ENCODE assay signal across 1 cellular context in the genomic region with DNA sequence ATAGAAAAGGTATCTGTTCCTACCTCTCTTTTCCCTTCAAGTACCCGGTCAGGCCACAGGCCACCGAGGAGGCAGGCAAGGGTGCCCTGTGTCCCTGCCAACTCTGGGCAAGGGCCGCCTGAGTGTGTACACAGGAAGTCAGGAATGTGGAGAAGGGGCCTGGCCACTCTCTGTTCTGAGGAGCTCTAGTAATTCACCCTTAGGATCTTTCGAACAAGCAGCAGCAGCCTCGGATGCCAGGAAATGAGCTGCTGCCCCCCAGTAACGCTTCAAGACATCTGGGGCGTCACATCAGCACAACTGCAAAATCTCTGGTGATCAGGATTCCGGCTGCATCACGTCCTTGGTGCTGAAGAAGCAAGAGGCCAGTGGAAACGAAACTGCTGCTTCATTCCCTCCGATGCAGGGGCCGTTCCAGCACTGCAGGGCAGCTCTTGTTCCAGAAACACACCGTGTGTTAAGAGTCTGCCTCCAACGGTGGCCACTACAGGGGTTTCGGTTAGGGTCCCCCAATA.
TF ChIP-seq lines count a peak whose summit lies in the region.

No MANE protein-coding gene starts in this region.

TF ChIP-seq in GM12878, 131 proteins besides CTCF, POLR2A, EP300 and RAD21 (continued from another document):
- TF ChIP-seq, protein P1, sequence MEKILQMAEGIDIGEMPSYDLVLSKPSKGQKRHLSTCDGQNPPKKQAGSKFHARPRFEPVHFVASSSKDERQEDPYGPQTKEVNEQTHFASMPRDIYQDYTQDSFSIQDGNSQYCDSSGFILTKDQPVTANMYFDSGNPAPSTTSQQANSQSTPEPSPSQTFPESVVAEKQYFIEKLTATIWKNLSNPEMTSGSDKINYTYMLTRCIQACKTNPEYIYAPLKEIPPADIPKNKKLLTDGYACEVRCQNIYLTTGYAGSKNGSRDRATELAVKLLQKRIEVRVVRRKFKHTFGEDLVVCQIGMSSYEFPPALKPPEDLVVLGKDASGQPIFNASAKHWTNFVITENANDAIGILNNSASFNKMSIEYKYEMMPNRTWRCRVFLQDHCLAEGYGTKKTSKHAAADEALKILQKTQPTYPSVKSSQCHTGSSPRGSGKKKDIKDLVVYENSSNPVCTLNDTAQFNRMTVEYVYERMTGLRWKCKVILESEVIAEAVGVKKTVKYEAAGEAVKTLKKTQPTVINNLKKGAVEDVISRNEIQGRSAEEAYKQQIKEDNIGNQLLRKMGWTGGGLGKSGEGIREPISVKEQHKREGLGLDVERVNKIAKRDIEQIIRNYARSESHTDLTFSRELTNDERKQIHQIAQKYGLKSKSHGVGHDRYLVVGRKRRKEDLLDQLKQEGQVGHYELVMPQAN (conservative IDR thresholded peaks at IDR 0.05), result no peak
- TF ChIP-seq SREBF1 (IDR thresholded peaks at IDR 0.05; ENCODE audit: low read length), result no peak
- no peak for TF ChIP-seq POLR2AphosphoS2 (IDR thresholded peaks at IDR 0.05; ENCODE audit: low read depth, low read length)
- TF ChIP-seq, protein P2, sequence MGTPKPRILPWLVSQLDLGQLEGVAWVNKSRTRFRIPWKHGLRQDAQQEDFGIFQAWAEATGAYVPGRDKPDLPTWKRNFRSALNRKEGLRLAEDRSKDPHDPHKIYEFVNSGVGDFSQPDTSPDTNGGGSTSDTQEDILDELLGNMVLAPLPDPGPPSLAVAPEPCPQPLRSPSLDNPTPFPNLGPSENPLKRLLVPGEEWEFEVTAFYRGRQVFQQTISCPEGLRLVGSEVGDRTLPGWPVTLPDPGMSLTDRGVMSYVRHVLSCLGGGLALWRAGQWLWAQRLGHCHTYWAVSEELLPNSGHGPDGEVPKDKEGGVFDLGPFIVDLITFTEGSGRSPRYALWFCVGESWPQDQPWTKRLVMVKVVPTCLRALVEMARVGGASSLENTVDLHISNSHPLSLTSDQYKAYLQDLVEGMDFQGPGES (IDR thresholded peaks at IDR 0.05), result no peak
- no peak for TF ChIP-seq GATAD2B (conservative IDR thresholded peaks at IDR 0.05; ENCODE audit: low read depth)
